In the genomic region with DNA sequence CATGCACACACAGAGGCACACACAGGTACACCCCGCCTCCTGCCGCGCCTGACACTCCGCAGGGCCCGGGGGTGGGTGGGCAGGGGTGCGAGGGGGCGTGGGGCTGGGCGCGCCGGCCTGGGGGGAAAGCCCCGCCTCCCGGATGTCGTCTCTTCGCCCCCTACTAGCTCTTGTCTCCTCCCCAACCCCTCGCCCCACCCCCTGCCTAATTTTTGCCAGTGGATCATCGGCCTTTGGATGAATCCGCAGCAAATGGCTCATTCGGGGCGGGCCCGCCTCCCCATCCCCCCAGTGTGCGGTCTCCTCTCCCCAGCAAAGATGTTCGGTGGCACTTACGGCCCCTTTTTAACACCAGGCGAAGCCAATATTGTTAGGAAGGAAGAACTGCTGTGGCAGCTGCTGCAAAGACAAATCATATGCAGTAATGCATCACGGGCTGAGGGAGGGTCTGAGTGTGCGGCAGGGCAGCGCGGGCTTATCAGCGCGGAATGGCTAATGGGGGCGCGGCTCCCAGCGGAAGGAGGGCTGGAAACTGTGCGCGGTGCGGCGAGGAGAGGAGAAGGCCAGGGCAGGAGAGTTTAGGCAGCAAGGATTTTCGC, we compare ENCODE assay signal across 10 cellular contexts. TPM values are rescaled to one million over a fixed set of nuclear protein-coding genes. Genes with fewer than 3 reads are reported as not detected.
DNase-seq lines count a peak whose midpoint lies in the region; ATAC-seq, FAIRE-seq and TF ChIP-seq lines count a peak whose summit lies in the region.
"Had no signal": no experiment of that assay in that cellular context is flagged by ENCODE, and none has a peak within 500 bp of the region (broad histone marks: within the 10 kb centered on the region; RNA-seq: fewer than 3 reads in every experiment).

No MANE protein-coding gene starts in this region.

- TF ChIP-seq RAD21 in HepG2 (CRISPR knock-in tag; IDR thresholded peaks at IDR 0.05), result no peak

- H3K27ac ChIP-seq in astrocyte (ENCODE audit: low read depth, low read length) (no peak overlapping the region), HepG2 (ENCODE audit: extremely low read length, insufficient read depth, low read length) (no peak overlapping the region), substantia nigra (ENCODE audit: low read depth, low read length, poor library complexity, severe bottlenecking) (peak overlapping the region; percentile 93)

- peaks cover 9% of the 10 kb centered on the region for H3K4me1 Mint-ChIP-seq in activated CD4-positive, alpha-beta memory T cell treated with anti-CD3 and anti-CD28 coated beads for 36 hours (ENCODE audit: low read depth)
- H3K4me1 Mint-ChIP-seq in activated CD4-positive, alpha-beta memory T cell treated with anti-CD3 and anti-CD28 coated beads, Interleukin-2, amount 10 ng/mL, durations not matched to agents 7 days and 5 days, result peaks cover 2% of the 10 kb centered on the region
- peaks cover 3% of the 10 kb centered on the region for H3K4me1 Mint-ChIP-seq in astrocyte (ENCODE audit: low read depth, unreplicated experiment)

- H3K36me3 Mint-ChIP-seq in activated CD4-positive, alpha-beta memory T cell treated with anti-CD3 and anti-CD28 coated beads for 36 hours, result no peaks in the 10 kb centered on the region
- no peaks in the 10 kb centered on the region for H3K36me3 Mint-ChIP-seq in activated CD4-positive, alpha-beta memory T cell treated with anti-CD3 and anti-CD28 coated beads, Interleukin-2, amount 10 ng/mL, durations not matched to agents 7 days and 5 days (ENCODE audit: low read depth)
- peaks cover 3% of the 10 kb centered on the region for H3K36me3 Mint-ChIP-seq in astrocyte (ENCODE audit: low read depth, unreplicated experiment)
- H3K36me3 Mint-ChIP-seq: activated naive CD8-positive, alpha-beta T cell treated with anti-CD3 and anti-CD28 coated beads, Interleukin-2, amount 10 ng/mL, durations not matched to agents 7 days and 5 days had no signal

- POLR2A ChIA-PET in activated CD4-positive, alpha-beta memory T cell treated with anti-CD3 and anti-CD28 coated beads for 36 hours (lab: Charles Lee), result no interaction called here
- POLR2A ChIA-PET in activated CD4-positive, alpha-beta memory T cell treated with anti-CD3 and anti-CD28 coated beads, Interleukin-2, amount 10 ng/mL, durations not matched to agents 7 days and 5 days (lab: Charles Lee), result no interaction called here
- POLR2A ChIA-PET in HepG2 (lab: Yijun Ruan, JAX), result no interaction called here

- FAIRE-seq in astrocyte (lab: Jason Lieb, UNC) (no peak), HepG2 (lab: Jason Lieb, UNC) (no peak)
- FAIRE-seq: keratinocyte had no signal

- H3K27me3 Mint-ChIP-seq in activated CD4-positive, alpha-beta memory T cell treated with anti-CD3 and anti-CD28 coated beads for 36 hours, result peaks cover 47% of the 10 kb centered on the region
- H3K27me3 Mint-ChIP-seq in activated CD4-positive, alpha-beta memory T cell treated with anti-CD3 and anti-CD28 coated beads, Interleukin-2, amount 10 ng/mL, durations not matched to agents 7 days and 5 days, result peaks cover 46% of the 10 kb centered on the region
- peaks cover 86% of the 10 kb centered on the region for H3K27me3 Mint-ChIP-seq in astrocyte (ENCODE audit: low read depth, unreplicated experiment)

- in situ Hi-C loops in HepG2 (cut with HindIII; ENCODE audit: extremely low pct_ligation_motif_present, low pct_unique_long_range_greater_than_20kb), result no loop called here

- no peak overlapping the region for H3K4me3 Mint-ChIP-seq in activated CD4-positive, alpha-beta memory T cell treated with anti-CD3 and anti-CD28 coated beads for 36 hours
- H3K4me3 Mint-ChIP-seq in activated CD4-positive, alpha-beta memory T cell treated with anti-CD3 and anti-CD28 coated beads, Interleukin-2, amount 10 ng/mL, durations not matched to agents 7 days and 5 days, result no peak overlapping the region
- H3K4me3 Mint-ChIP-seq in astrocyte (ENCODE audit: unreplicated experiment), result peak overlapping the region; percentile 71
- H3K4me3 Mint-ChIP-seq: activated naive CD8-positive, alpha-beta T cell treated with anti-CD3 and anti-CD28 coated beads, Interleukin-2, amount 10 ng/mL, durations not matched to agents 7 days and 5 days had no signal

- H3K4me2 ChIP-seq in astrocyte (ENCODE audit: low read length), result peak overlapping the region; percentile 82
- peak overlapping the region; percentile 36; the same call in 1 of the 2 replicates for H3K4me2 ChIP-seq in HepG2 (ENCODE audit: low read depth, low read length)

- intact Hi-C loops in activated CD4-positive, alpha-beta memory T cell treated with anti-CD3 and anti-CD28 coated beads for 36 hours (cut with micrococcal nuclease), result no loop called here
- intact Hi-C loops in HepG2 (cut with micrococcal nuclease; ENCODE audit: unreplicated experiment), result no loop called here

- TF ChIP-seq EP300 in HepG2 (IDR thresholded peaks at IDR 0.05; ENCODE audit: low read depth in 2 of 2, low read length in 2 of 2) (no peak), HepG2 (CRISPR knock-in tag; IDR thresholded peaks at IDR 0.05; ENCODE audit: borderline replicate concordance) (no peak)

- H4K20me1 ChIP-seq in astrocyte (ENCODE audit: insufficient read depth, low read length), result no peaks in the 10 kb centered on the region
- H4K20me1 ChIP-seq in HepG2 (ENCODE audit: insufficient read depth, low read length), result no peaks in the 10 kb centered on the region

- peak overlapping the region; percentile 7 for H3K4me3 ChIP-seq in astrocyte (ENCODE audit: insufficient read depth, low read depth, low read length)
- H3K4me3 ChIP-seq in HepG2 (replicated peaks in 1 of 3; ENCODE audit: insufficient read depth in 1 of 3, low read depth in 2 of 3, low read length in 3 of 3), result no peak overlapping the region; a peak in 1 of 6 replicates

- H3K9me3 ChIP-seq in astrocyte (ENCODE audit: insufficient read depth, low read depth, low read length), result peaks cover 3% of the 10 kb centered on the region
- no peaks in the 10 kb centered on the region for H3K9me3 ChIP-seq in HepG2 (ENCODE audit: low read length)

- ATAC-seq in HepG2 (no peak), GM18868 (IDR thresholded peaks at IDR 0.05; ENCODE audit: unreplicated experiment) (no peak)

- DNase-seq in activated CD4-positive, alpha-beta memory T cell treated with anti-CD3 and anti-CD28 coated beads for 36 hours, result peak; percentile 36
- DNase-seq in activated CD4-positive, alpha-beta memory T cell treated with anti-CD3 and anti-CD28 coated beads, Interleukin-2, amount 10 ng/mL, durations not matched to agents 7 days and 5 days, result no peak
- DNase-seq in astrocyte (ENCODE audit: low read depth), result no peak
- DNase-seq in HepG2 (ENCODE audit: low spot score), result no peak
- peak in 1 of 49 donors; percentile 38 for DNase-seq in substantia nigra (lab: John Stamatoyannopoulos, UW)
- DNase-seq in NCI-H226, result no peak
- no peak for DNase-seq in HPDE6-E6E7 (ENCODE audit: extremely low spot score)
- DNase-seq: activated naive CD8-positive, alpha-beta T cell treated with anti-CD3 and anti-CD28 coated beads, Interleukin-2, amount 10 ng/mL, durations not matched to agents 7 days and 5 days had no signal

- 14% methylated on average over 27 of the region's 38 CpGs for whole genome bisulfite sequencing in HepG2 (ENCODE audit: low lambda C conversion rate)

- H3K4me1 ChIP-seq in astrocyte (ENCODE audit: insufficient read depth, low read length) (peaks cover 15% of the 10 kb centered on the region), HepG2 (ENCODE audit: insufficient read depth, low read length) (peaks cover 17% of the 10 kb centered on the region)

- TF ChIP-seq POLR2A in HepG2 (IDR thresholded peaks at IDR 0.05; ENCODE audit: insufficient read depth in 1 of 2, low read depth in 2 of 2, low read length in 2 of 2), result no peak

- peak overlapping the region; percentile 72 for H2AFZ ChIP-seq in astrocyte (ENCODE audit: low read depth, low read length)
- no peak overlapping the region for H2AFZ ChIP-seq in HepG2 (ENCODE audit: low read length)

- no peak overlapping the region for H3K9ac ChIP-seq in astrocyte (ENCODE audit: low read length)
- H3K9ac ChIP-seq in HepG2 (ENCODE audit: insufficient read depth, low read depth, low read length), result no peak overlapping the region

- H3K36me3 ChIP-seq in astrocyte (ENCODE audit: insufficient read depth, low read length) (no peaks in the 10 kb centered on the region), HepG2 (replicated peaks in 1 of 2; ENCODE audit: control insufficient read depth in 1 of 2, insufficient read depth in 2 of 2, low read length in 2 of 2) (no peaks in the 10 kb centered on the region)

- CTCF ChIA-PET in activated CD4-positive, alpha-beta memory T cell treated with anti-CD3 and anti-CD28 coated beads for 36 hours (lab: Charles Lee), result interaction anchor here (2.7 kb wide), 1 partner anchor 13 kb away, joined by 8 read pairs; the partner anchor contains the start of gene NECTIN1
- CTCF ChIA-PET in activated CD4-positive, alpha-beta memory T cell treated with anti-CD3 and anti-CD28 coated beads, Interleukin-2, amount 10 ng/mL, durations not matched to agents 7 days and 5 days (lab: Charles Lee), result interaction anchor here (1.2 to 1.7 kb wide), 2 partner anchors 13 to 48 kb away, joined by 3 to 8 read pairs; partner anchors contain the start of gene NECTIN1
- CTCF ChIA-PET in HepG2 (lab: Yijun Ruan, JAX; ENCODE audit: low intra/inter-chr PET ratio, low total read pairs), result interaction anchor here (1.9 kb wide), 1 partner anchor 76 kb away, joined by 14 read pairs; no protein-coding TSS in a partner anchor

- H3K9me3 Mint-ChIP-seq in activated CD4-positive, alpha-beta memory T cell treated with anti-CD3 and anti-CD28 coated beads for 36 hours, result no peaks in the 10 kb centered on the region
- no peaks in the 10 kb centered on the region for H3K9me3 Mint-ChIP-seq in activated CD4-positive, alpha-beta memory T cell treated with anti-CD3 and anti-CD28 coated beads, Interleukin-2, amount 10 ng/mL, durations not matched to agents 7 days and 5 days
- peaks cover 3% of the 10 kb centered on the region for H3K9me3 Mint-ChIP-seq in astrocyte (ENCODE audit: unreplicated experiment)
- H3K9me3 Mint-ChIP-seq: activated naive CD8-positive, alpha-beta T cell treated with anti-CD3 and anti-CD28 coated beads, Interleukin-2, amount 10 ng/mL, durations not matched to agents 7 days and 5 days had no signal

- no peak overlapping the region for H3K27ac Mint-ChIP-seq in activated CD4-positive, alpha-beta memory T cell treated with anti-CD3 and anti-CD28 coated beads for 36 hours
- no peak overlapping the region for H3K27ac Mint-ChIP-seq in activated CD4-positive, alpha-beta memory T cell treated with anti-CD3 and anti-CD28 coated beads, Interleukin-2, amount 10 ng/mL, durations not matched to agents 7 days and 5 days
- no peak overlapping the region for H3K27ac Mint-ChIP-seq in astrocyte (ENCODE audit: unreplicated experiment)
- H3K27ac Mint-ChIP-seq: activated naive CD8-positive, alpha-beta T cell treated with anti-CD3 and anti-CD28 coated beads, Interleukin-2, amount 10 ng/mL, durations not matched to agents 7 days and 5 days had no signal

- H3K79me2 ChIP-seq in astrocyte (ENCODE audit: insufficient read depth, low read length) (no peaks in the 10 kb centered on the region), HepG2 (ENCODE audit: insufficient read depth, low read length) (no peaks in the 10 kb centered on the region)

- H3K27me3 ChIP-seq in astrocyte (ENCODE audit: insufficient read depth, low read length), result peaks cover 22% of the 10 kb centered on the region
- H3K27me3 ChIP-seq in HepG2 (ENCODE audit: control insufficient read depth in 1 of 2, insufficient read depth in 2 of 2, low read length in 2 of 2), result peaks cover 10 to 69% of the 10 kb centered on the region in 2 experiments; a peak in 4 of 5 replicates

- TF ChIP-seq CTCF in astrocyte (IDR thresholded peaks at IDR 0.05; ENCODE audit: insufficient read depth, low read depth, low read length) (no peak), HepG2 (CRISPR knock-in tag; IDR thresholded peaks at IDR 0.05) (no peak)

- BruUV-seq in HepG2 (replicated peaks; lab: Mats Ljungman, UMichigan), result no TSS peak

RNA-seq across cellular contexts. Expression of gene NECTIN1, which starts 13.4 kb away (rescaled TPM):
- 1 to 10 TPM; 2.0 to 2.4 TPM for total RNA-seq in activated CD4-positive, alpha-beta memory T cell treated with anti-CD3 and anti-CD28 coated beads for 36 hours
- total RNA-seq in activated CD4-positive, alpha-beta memory T cell treated with anti-CD3 and anti-CD28 coated beads, Interleukin-2, amount 10 ng/mL, durations not matched to agents 7 days and 5 days, result 1 to 10 TPM; 1.7 to 1.9 TPM
- total RNA-seq in astrocyte (16.9 and 17.7 TPM in 2 replicates), HepG2 (2016; rRNA removed; fragmentation: Illumina TruSeq; extraction: Trizol) (4.1 and 7.3 TPM in 2 replicates)
- total RNA-seq in HepG2 (2016; cell fraction: cytosol; rRNA removed; fragmentation: Illumina TruSeq; extraction: Trizol; ENCODE audit: low read depth), result 1.8 and 2.9 TPM in 2 replicates
- total RNA-seq in HepG2 (2016; cell fraction: insoluble cytoplasmic fraction; rRNA removed; fragmentation: Illumina TruSeq; extraction: Trizol), result 4.3 and 5.3 TPM in 2 replicates
- total RNA-seq in HepG2 (2016; cell fraction: membrane; rRNA removed; fragmentation: Illumina TruSeq; extraction: Trizol), result 5.3 and 6.4 TPM in 2 replicates
- total RNA-seq in HepG2 (2016; cell fraction: nucleus; rRNA removed; fragmentation: Illumina TruSeq; extraction: Trizol), result 5.4 and 6.5 TPM in 2 replicates
- polyA plus RNA-seq in HepG2 (2011; rRNA removed), result 3.9 and 4.7 TPM in 2 replicates
- 2.3 and 2.9 TPM in 2 replicates for polyA plus RNA-seq in HepG2 (2011; cell fraction: cytosol; rRNA removed)
- 3.6 and 4.2 TPM in 2 replicates for polyA plus RNA-seq in HepG2 (2011; cell fraction: nucleus; rRNA removed)
- 3.3 and 4.2 TPM in 2 replicates for polyA plus RNA-seq in HepG2 (2012)
- polyA plus RNA-seq in HepG2 (2016; cell fraction: cytosol; fragmentation: Illumina TruSeq; extraction: Trizol; ENCODE audit: low read depth), result 1.8 and 1.9 TPM in 2 replicates
- polyA plus RNA-seq in HepG2 (2016; cell fraction: insoluble cytoplasmic fraction; fragmentation: Illumina TruSeq; extraction: Trizol; ENCODE audit: low read depth), result 4.9 and 6.0 TPM in 2 replicates
- 4.1 and 4.8 TPM in 2 replicates for polyA plus RNA-seq in HepG2 (2016; cell fraction: membrane; fragmentation: Illumina TruSeq; extraction: Trizol; ENCODE audit: low read depth)
- 9.3 and 9.9 TPM in 2 replicates for polyA plus RNA-seq in HepG2 (2016; cell fraction: nucleus; fragmentation: Illumina TruSeq; extraction: Trizol; ENCODE audit: insufficient read depth, low read depth)
- 4.1 and 6.6 TPM in 2 replicates for polyA minus RNA-seq in HepG2 (2011; rRNA and poly(A)+ RNA removed; ENCODE audit: low replicate concordance)
- polyA minus RNA-seq in HepG2 (2011; cell fraction: cytosol; rRNA and poly(A)+ RNA removed), result 3.0 and 4.1 TPM in 2 replicates
- polyA minus RNA-seq in HepG2 (2011; cell fraction: nucleus; rRNA and poly(A)+ RNA removed), result 6.1 and 6.6 TPM in 2 replicates
